Comparison of ENCODE assay signal across 14 cellular contexts in the genomic region with DNA sequence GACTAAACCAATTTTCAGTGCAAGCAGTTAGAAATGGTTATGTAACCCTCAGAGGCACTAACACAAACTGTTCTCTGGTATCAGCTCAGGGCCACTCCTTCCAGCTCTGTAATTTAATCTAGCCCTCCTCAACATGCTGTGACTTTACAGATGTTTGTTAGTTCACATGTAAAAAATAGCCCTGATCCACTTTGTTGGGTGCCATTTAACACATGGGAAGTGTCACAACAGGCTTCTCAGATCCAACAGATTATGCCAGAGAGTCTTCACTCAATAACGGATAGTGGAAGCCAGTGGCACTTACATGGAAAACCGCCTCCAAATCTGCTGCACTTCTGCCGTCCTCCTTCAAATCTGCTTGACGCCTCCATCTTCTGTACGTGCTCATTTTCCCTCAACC.
"Had no signal": no experiment of that assay in that cellular context is flagged by ENCODE, and none has a peak within 500 bp of the region (broad histone marks: within the 10 kb centered on the region; RNA-seq: fewer than 3 reads in every experiment).

No MANE protein-coding gene starts in this region.

- H3K4me3 ChIP-seq: sigmoid colon had no signal

- H3K36me3 ChIP-seq: sigmoid colon had no signal

- H3K27me3 ChIP-seq: neutrophil, sigmoid colon had no signal

- ATAC-seq: esophagus mucosa; naive thymus-derived CD4-positive, alpha-beta T cell had no signal

- H3K4me1 ChIP-seq: sigmoid colon had no signal

- H3K9me3 ChIP-seq: neutrophil, sigmoid colon had no signal

- DNase-seq: activated CD4-positive, alpha-beta memory T cell treated with anti-CD3 and anti-CD28 coated beads for 36 hours; activated CD4-positive, alpha-beta T cell treated with anti-CD3 and anti-CD28 coated beads for 1 hour; activated gamma-delta T cell treated with Interleukin-2 at 50 U/mL for 16 hours; activated naive CD8-positive, alpha-beta T cell treated with anti-CD3 and anti-CD28 coated beads for 36 hours; activated T-cell treated with anti-CD3 and anti-CD28 coated beads, Interleukin-2, amount 50 U/mL, for 48 hours; foreskin fibroblast; midbrain; naive thymus-derived CD4-positive, alpha-beta T cell; sigmoid colon; stimulated activated CD4-positive, alpha-beta T cell treated with anti-CD3 and anti-CD28 coated beads, Interleukin-2, amount 100 ng/mL, for 48 hours; stimulated activated CD8-positive, alpha-beta memory T cell treated with anti-CD3 and anti-CD28 coated beads, Interleukin-4, amount 100 ng/mL, for 48 hours; T-helper 9 cell had no signal

- H3K27ac ChIP-seq: neutrophil, sigmoid colon had no signal
